Comparison of ENCODE assay signal across 16 cellular contexts in genomic region chr1:107019166-107019565, GRCh38. TPM values are rescaled to one million over a fixed set of nuclear protein-coding genes. Genes with fewer than 3 reads are reported as not detected.
DNase-seq lines count a peak whose midpoint lies in the region; ATAC-seq and TF ChIP-seq lines count a peak whose summit lies in the region.
"Had no signal": no experiment of that assay in that cellular context is flagged by ENCODE, and none has a peak within 500 bp of the region (broad histone marks: within the 10 kb centered on the region; RNA-seq: fewer than 3 reads in every experiment).

No MANE protein-coding gene starts in this region.

- POLR2A ChIA-PET in PC-3 (lab: Charles Lee; ENCODE audit: unreplicated experiment): no interaction called here

- H3F3A ChIP-seq in PC-3 (ENCODE audit: low read length, unreplicated experiment): no peaks in the 10 kb centered on the region

- H3K4me1 Mint-ChIP-seq in mesothelial cell of epicardium: no peaks in the 10 kb centered on the region

- no peak overlapping the region for H3K9ac ChIP-seq in PC-3 (ENCODE audit: low read length)

- BruUV-seq in PC-3 (replicated peaks; lab: Mats Ljungman, UMichigan): no TSS peak

- H3K9me2 ChIP-seq in PC-3 (replicated peaks; ENCODE audit: low read length): no peaks in the 10 kb centered on the region

- CTCF ChIA-PET in PC-3 (lab: Charles Lee): no interaction called here

- TF ChIP-seq POLR2A in gastroesophageal sphincter (IDR thresholded peaks at IDR 0.05): no peak

- WGBS in gastroesophageal sphincter (ENCODE audit: low coverage in 1 of 2), 2 donors: 85 to 91% methylated on average over 3 of the region's 3 CpGs

- peak overlapping the region; percentile 17; the same call in 1 of the 2 replicates for H2AFZ ChIP-seq in PC-3 (ENCODE audit: low read length)

- no peak overlapping the region for H3K27ac Mint-ChIP-seq in mesothelial cell of epicardium

- intact Hi-C loops in PC-3 (cut with micrococcal nuclease): no loop called here

- no peaks in the 10 kb centered on the region for H3K27me3 ChIP-seq in PC-3 (ENCODE audit: low read length)
- no peaks in the 10 kb centered on the region for H3K27me3 ChIP-seq in gastroesophageal sphincter

- H3K4me1 ChIP-seq in PC-3 (ENCODE audit: insufficient read depth, low read length) (peaks cover 9% of the 10 kb centered on the region), gastroesophageal sphincter (no peaks in the 10 kb centered on the region)

- peak; percentile 55 for ATAC-seq in PC-3
- ATAC-seq in gastroesophageal sphincter: no peak
- ATAC-seq: HepG2 had no signal

- H4K20me1 ChIP-seq in PC-3 (ENCODE audit: low read length): no peaks in the 10 kb centered on the region

- H3K4me3 ChIP-seq in PC-3 (ENCODE audit: low read length) (no peak overlapping the region), epithelial cell of esophagus (ENCODE audit: low read length) (no peak overlapping the region), gastroesophageal sphincter (no peak overlapping the region)

- H3K4me2 ChIP-seq in PC-3 (ENCODE audit: low read length): peak overlapping the region; percentile 24

- no peaks in the 10 kb centered on the region for H3K36me3 ChIP-seq in PC-3 (ENCODE audit: low read depth, low read length)
- no peaks in the 10 kb centered on the region for H3K36me3 ChIP-seq in gastroesophageal sphincter

- H3K27ac ChIP-seq in PC-3 (ENCODE audit: low read length) (no peak overlapping the region), gastroesophageal sphincter (no peak overlapping the region)
- H3K27ac ChIP-seq: C4-2B had no signal

- H3K9me3 Mint-ChIP-seq in mesothelial cell of epicardium: no peaks in the 10 kb centered on the region

- TF ChIP-seq CTCF in PC-3 (conservative IDR thresholded peaks at IDR 0.05; ENCODE audit: low read depth, low read length) (no peak), epithelial cell of esophagus (IDR thresholded peaks at IDR 0.05; ENCODE audit: insufficient read depth, low read depth, low read length, missing control alignments) (no peak), gastroesophageal sphincter (IDR thresholded peaks at IDR 0.05) (no peak), mesothelial cell of epicardium (IDR thresholded peaks at IDR 0.05; ENCODE audit: unreplicated experiment) (no peak)

- H3K36me3 Mint-ChIP-seq in mesothelial cell of epicardium: no peaks in the 10 kb centered on the region

- no peaks in the 10 kb centered on the region for H3K79me2 ChIP-seq in PC-3 (ENCODE audit: low read length)

- no peak overlapping the region for H3K4me3 Mint-ChIP-seq in mesothelial cell of epicardium

- DNase-seq in EL (peak; percentile 43), PC-3 (peak; percentile 54), epithelial cell of esophagus (ENCODE audit: low read depth) (peak; percentile 53), kidney tubule cell (ENCODE audit: low spot score) (peak; percentile 48), D341Med (ENCODE audit: low spot score) (no peak), mesothelial cell of epicardium (ENCODE audit: low spot score in 2 of 2, unreplicated experiment in 2 of 2) (no peak)
- no peak for DNase-seq in activated T-cell treated with anti-CD3 and anti-CD28 coated beads, Interleukin-2, amount 50 U/mL, for 1 hour
- DNase-seq: DMS53, GDM1, MM.1S, NCI-H1105, NCI-H187, NCI-H446 had no signal

- H3K27me3 Mint-ChIP-seq in mesothelial cell of epicardium (ENCODE audit: low read depth): peaks cover 11% of the 10 kb centered on the region

- TF ChIP-seq EP300 in gastroesophageal sphincter (IDR thresholded peaks at IDR 0.05): no peak

- no peaks in the 10 kb centered on the region for H3K9me3 ChIP-seq in PC-3 (ENCODE audit: low read length)
- no peaks in the 10 kb centered on the region for H3K9me3 ChIP-seq in gastroesophageal sphincter

RNA-seq across cellular contexts. Expression of gene PRMT6, which starts 37.3 kb away (rescaled TPM):
- 20.5 and 20.7 TPM in 2 replicates for total RNA-seq in PC-3 (2014; rRNA removed)
- total RNA-seq in gastroesophageal sphincter: 10 to 100 TPM in 3 of 4 donors, 1 to 10 TPM in 1; 7.9 to 14.8 (median 11.4) TPM
- total RNA-seq in mesothelial cell of epicardium: 21.1 to 23.1 TPM (median 22.3 TPM) in 3 replicates

Comparison
In these comparisons a context has a peak if more than half of its experiments do, and no peak if none do; other contexts are left out.
1. DNase-seq: peak in EL (single experiment), PC-3 (single experiment), epithelial cell of esophagus (single experiment) and kidney tubule cell (single experiment); none in activated T-cell treated with anti-CD3 and anti-CD28 coated beads, Interleukin-2, amount 50 U/mL, for 1 hour (single experiment), D341Med (single experiment) and mesothelial cell of epicardium (0 of 2).